Comparison of ENCODE assay signal across 8 cellular contexts in genomic region chr5:72815580-72816296, GRCh38. TPM values are rescaled to one million over a fixed set of nuclear protein-coding genes. Genes with fewer than 3 reads are reported as not detected.
A peak's percentile ranks its signal among the peaks of the same experiment; 100 is the strongest.
DNase-seq lines count a peak whose midpoint lies in the region; ATAC-seq and TF ChIP-seq lines count a peak whose summit lies in the region.

No MANE protein-coding gene starts in this region.

- intact Hi-C loops in psoas muscle (cut with DNase I): loop anchor here (5.0 kb wide), 3 partner anchors 37 to 448 kb away; no protein-coding TSS in a partner anchor
- intact Hi-C loops in posterior vena cava (cut with DNase I): no loop called here

- TF ChIP-seq RAD21 in Ishikawa (IDR thresholded peaks at IDR 0.05; ENCODE audit: low read depth): no peak

- no peaks in the 10 kb centered on the region for H3K9me3 ChIP-seq in psoas muscle

- H3K27me3 ChIP-seq in foreskin keratinocyte (no peaks in the 10 kb centered on the region), psoas muscle (ENCODE audit: insufficient read depth in 3 of 3, low read length in 2 of 3) (no peaks in the 10 kb centered on the region)

- H3K4me3 ChIP-seq in psoas muscle: peak overlapping the region; percentile 91

- H3K27ac ChIP-seq in VCaP (peak overlapping the region; percentile 89), foreskin keratinocyte (peak overlapping the region; percentile 62), psoas muscle (peak overlapping the region; percentile 99)

- WGBS in psoas muscle, 3 donors: 3 to 4% (median 3%) methylated on average over 14 of the region's 14 CpGs

- no peak for TF ChIP-seq CTCF in VCaP (conservative IDR thresholded peaks at IDR 0.05)
- no peak for TF ChIP-seq CTCF in foreskin keratinocyte (conservative IDR thresholded peaks at IDR 0.05)
- no peak for TF ChIP-seq CTCF in psoas muscle (IDR thresholded peaks at IDR 0.05)

- H3K4me1 ChIP-seq in foreskin keratinocyte (peaks cover 11% of the 10 kb centered on the region), psoas muscle (peaks cover 42% of the 10 kb centered on the region)

- no peaks in the 10 kb centered on the region for H3K36me3 ChIP-seq in psoas muscle (ENCODE audit: insufficient read depth in 1 of 2, low read depth in 1 of 2)

- TF ChIP-seq EP300 in Ishikawa (IDR thresholded peaks at IDR 0.05; ENCODE audit: borderline replicate concordance): no peak

- ATAC-seq in foreskin keratinocyte: no peak
- no peak for ATAC-seq in psoas muscle
- ATAC-seq in GM21390 (IDR thresholded peaks at IDR 0.05; ENCODE audit: unreplicated experiment): no peak
- no peak for ATAC-seq in HG03045 (IDR thresholded peaks at IDR 0.05; ENCODE audit: unreplicated experiment)

- DNase-seq in DMS79 treated with DMSO at 0.1 percent for 48 hours (lab: John Stamatoyannopoulos, UW) (peak; percentile 45), foreskin keratinocyte (peak in 1 of 2 donors; percentile 32), psoas muscle (peak in 1 of 2 donors; percentile 51), posterior vena cava (ENCODE audit: low spot score) (no peak)

TF ChIP-seq in Ishikawa, 13 proteins besides CTCF, POLR2A, EP300 and RAD21:
- TF ChIP-seq REST (IDR thresholded peaks at IDR 0.05; ENCODE audit: low read depth): no peak
- peak; percentile 50; the same call in 1 of the 2 replicates for TF ChIP-seq MAX (IDR thresholded peaks at IDR 0.05)

RNA-seq across cellular contexts. Expression of gene TNPO1, which starts 0.7 kb away (rescaled TPM):
- 107 and 115 TPM in 2 replicates for total RNA-seq in foreskin keratinocyte
- 22.3 and 26.7 TPM in 2 replicates for polyA plus RNA-seq in foreskin keratinocyte
- 10 to 100 TPM; 64.0 to 99.2 (median 77.6) TPM for total RNA-seq in psoas muscle
- 100 to 1,000 TPM in 1 of 3 donors, 10 to 100 TPM in 2; 15.0 to 115 (median 23.2) TPM for polyA plus RNA-seq in psoas muscle
- total RNA-seq in posterior vena cava: 100 to 1,000 TPM in 1 of 2 donors, 10 to 100 TPM in 1; 94.9 to 124 TPM

Comparison
In these comparisons a context has a peak if more than half of its experiments do, and no peak if none do; other contexts are left out.
1. intact Hi-C loops: an anchor here in psoas muscle (5.0 kb wide); none called in posterior vena cava.